26 cellular contexts compared by ENCODE assay signal in the genomic region with DNA sequence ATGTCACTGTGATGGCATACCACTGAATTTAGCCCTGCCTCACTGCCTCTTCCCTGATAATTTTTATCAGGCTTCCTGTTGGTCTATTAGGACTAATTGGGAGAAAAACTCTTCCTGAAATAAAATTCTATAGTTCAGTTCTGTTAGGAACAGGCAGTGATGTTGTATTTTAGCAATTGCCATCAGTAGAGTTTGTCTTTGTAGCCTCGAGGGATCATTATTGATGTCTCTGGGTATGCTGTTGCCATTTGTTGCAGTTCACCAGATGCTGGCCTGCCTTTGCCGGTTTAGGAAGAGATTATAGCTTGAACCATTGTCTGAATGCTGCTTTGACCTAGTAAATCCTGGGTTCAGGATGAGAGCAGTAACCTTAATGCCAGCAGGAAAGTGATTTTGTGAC. TPM values are rescaled to one million over a fixed set of nuclear protein-coding genes. Genes with fewer than 3 reads are reported as not detected.
A peak's percentile ranks its signal among the peaks of the same experiment; 100 is the strongest.
DNase-seq lines count a peak whose midpoint lies in the region; ATAC-seq lines count a peak whose summit lies in the region.
"Had no signal": no experiment of that assay in that cellular context is flagged by ENCODE, and none has a peak within 500 bp of the region (broad histone marks: within the 10 kb centered on the region; RNA-seq: fewer than 3 reads in every experiment).

No MANE protein-coding gene starts in this region.

- DNase-seq in activated CD4-positive, alpha-beta T cell treated with anti-CD3 and anti-CD28 coated beads, Interleukin-2, amount 10 ng/mL, durations not matched to agents 24 days and 14 days, result no peak
- no peak for DNase-seq in activated CD4-positive, alpha-beta T cell treated with anti-CD3 and anti-CD28 coated beads, Interleukin-2, amount 50 U/mL, for 4 hours
- peak; percentile 27 for DNase-seq in NCI-H82 treated with DMSO at 0.1 percent for 48 hours (lab: John Stamatoyannopoulos, UW; ENCODE audit: unreplicated experiment)
- no peak for DNase-seq in effector memory CD8-positive, alpha-beta T cell
- DNase-seq in stimulated activated effector memory CD8-positive, alpha-beta T cell treated with anti-CD3 and anti-CD28 coated beads, Interleukin-12 subunit alpha, Interleukin-12 subunit beta, amount 100 ng/mL, for 72 hours (ENCODE audit: low spot score in 2 of 2), result no peak
- DNase-seq in NCI-H1930 (lab: John Stamatoyannopoulos, UW), result no peak
- no peak for DNase-seq in EL
- DNase-seq in activated CD4-positive, alpha-beta T cell treated with anti-CD3 and anti-CD28 coated beads, Interleukin-2, amount 50 U/mL, for 1 hour, result no peak
- DNase-seq: 8988T; activated CD4-positive, alpha-beta T cell treated with anti-CD3 and anti-CD28 coated beads for 36 hours; activated T-cell treated with anti-CD3 and anti-CD28 coated beads, Interleukin-2, amount 50 U/mL, for 72 hours; adrenal gland; body of pancreas; endodermal cell; head of caudate nucleus; midbrain; naive B cell; NCI-H1092; NCI-H2029; NCI-H524; OCI-M1; stimulated activated CD4-positive, alpha-beta T cell treated with anti-CD3 and anti-CD28 coated beads, Interleukin-4, amount 100 ng/mL, for 24 hours; trophoblast cell had no signal

- H3K9me3 Mint-ChIP-seq in activated CD4-positive, alpha-beta T cell treated with anti-CD3 and anti-CD28 coated beads, Interleukin-2, amount 10 ng/mL, durations not matched to agents 24 days and 14 days, result no peaks in the 10 kb centered on the region
- no peaks in the 10 kb centered on the region for H3K9me3 Mint-ChIP-seq in effector memory CD8-positive, alpha-beta T cell
- H3K9me3 Mint-ChIP-seq in stimulated activated effector memory CD8-positive, alpha-beta T cell treated with anti-CD3 and anti-CD28 coated beads, Interleukin-12 subunit alpha, Interleukin-12 subunit beta, amount 100 ng/mL, for 72 hours, result no peaks in the 10 kb centered on the region
- H3K9me3 Mint-ChIP-seq: activated T-cell treated with anti-CD3 and anti-CD28 coated beads, Interleukin-2, amount 50 U/mL, for 72 hours; dendritic cell treated with granulocyte-macrophage colony-stimulating factor and Interleukin-4, amounts not matched to agents 40 ng/mL and 50 ng/mL, for 4 days; endodermal cell; naive B cell had no signal

- H3K27me3 Mint-ChIP-seq in activated CD4-positive, alpha-beta T cell treated with anti-CD3 and anti-CD28 coated beads, Interleukin-2, amount 10 ng/mL, durations not matched to agents 24 days and 14 days, result no peaks in the 10 kb centered on the region
- no peaks in the 10 kb centered on the region for H3K27me3 Mint-ChIP-seq in effector memory CD8-positive, alpha-beta T cell
- H3K27me3 Mint-ChIP-seq: activated CD4-positive, alpha-beta T cell treated with anti-CD3 and anti-CD28 coated beads for 36 hours; dendritic cell treated with granulocyte-macrophage colony-stimulating factor and Interleukin-4, amounts not matched to agents 40 ng/mL and 50 ng/mL, for 4 days; naive B cell had no signal

- H3K27ac Mint-ChIP-seq in activated CD4-positive, alpha-beta T cell treated with anti-CD3 and anti-CD28 coated beads, Interleukin-2, amount 10 ng/mL, durations not matched to agents 24 days and 14 days, result peak overlapping the region; percentile 24
- H3K27ac Mint-ChIP-seq in effector memory CD8-positive, alpha-beta T cell, result peak overlapping the region; percentile 46 to 73
- H3K27ac Mint-ChIP-seq in stimulated activated effector memory CD8-positive, alpha-beta T cell treated with anti-CD3 and anti-CD28 coated beads, Interleukin-12 subunit alpha, Interleukin-12 subunit beta, amount 100 ng/mL, for 72 hours, result peak overlapping the region; percentile 30
- H3K27ac Mint-ChIP-seq: activated CD4-positive, alpha-beta T cell treated with anti-CD3 and anti-CD28 coated beads for 36 hours; dendritic cell treated with granulocyte-macrophage colony-stimulating factor and Interleukin-4, amounts not matched to agents 40 ng/mL and 50 ng/mL, for 4 days; endodermal cell had no signal

- peaks cover 22% of the 10 kb centered on the region for H3K36me3 Mint-ChIP-seq in activated CD4-positive, alpha-beta T cell treated with anti-CD3 and anti-CD28 coated beads, Interleukin-2, amount 10 ng/mL, durations not matched to agents 24 days and 14 days (ENCODE audit: low read depth)
- H3K36me3 Mint-ChIP-seq in effector memory CD8-positive, alpha-beta T cell (ENCODE audit: insufficient read depth), result peaks cover 24% of the 10 kb centered on the region
- H3K36me3 Mint-ChIP-seq in stimulated activated effector memory CD8-positive, alpha-beta T cell treated with anti-CD3 and anti-CD28 coated beads, Interleukin-12 subunit alpha, Interleukin-12 subunit beta, amount 100 ng/mL, for 72 hours, result peaks cover 55% of the 10 kb centered on the region
- H3K36me3 Mint-ChIP-seq: naive B cell had no signal

- peaks cover 19% of the 10 kb centered on the region for H3K4me1 Mint-ChIP-seq in activated CD4-positive, alpha-beta T cell treated with anti-CD3 and anti-CD28 coated beads, Interleukin-2, amount 10 ng/mL, durations not matched to agents 24 days and 14 days
- peaks cover 33 to 60% of the 10 kb centered on the region in 2 donors for H3K4me1 Mint-ChIP-seq in effector memory CD8-positive, alpha-beta T cell (ENCODE audit: low read depth in 2 of 2)
- peaks cover 52% of the 10 kb centered on the region for H3K4me1 Mint-ChIP-seq in stimulated activated effector memory CD8-positive, alpha-beta T cell treated with anti-CD3 and anti-CD28 coated beads, Interleukin-12 subunit alpha, Interleukin-12 subunit beta, amount 100 ng/mL, for 72 hours

- no peak overlapping the region for H3K4me3 Mint-ChIP-seq in activated CD4-positive, alpha-beta T cell treated with anti-CD3 and anti-CD28 coated beads, Interleukin-2, amount 10 ng/mL, durations not matched to agents 24 days and 14 days
- peak overlapping the region in 1 of 2 donors; percentile 18 for H3K4me3 Mint-ChIP-seq in effector memory CD8-positive, alpha-beta T cell
- no peak overlapping the region for H3K4me3 Mint-ChIP-seq in stimulated activated effector memory CD8-positive, alpha-beta T cell treated with anti-CD3 and anti-CD28 coated beads, Interleukin-12 subunit alpha, Interleukin-12 subunit beta, amount 100 ng/mL, for 72 hours
- H3K4me3 Mint-ChIP-seq: activated CD4-positive, alpha-beta T cell treated with anti-CD3 and anti-CD28 coated beads for 36 hours; activated T-cell treated with anti-CD3 and anti-CD28 coated beads, Interleukin-2, amount 50 U/mL, for 72 hours; dendritic cell treated with granulocyte-macrophage colony-stimulating factor and Interleukin-4, amounts not matched to agents 40 ng/mL and 50 ng/mL, for 4 days; endodermal cell; naive B cell had no signal

- ATAC-seq in effector memory CD8-positive, alpha-beta T cell (replicated peaks), result no peak
- ATAC-seq in stimulated activated effector memory CD8-positive, alpha-beta T cell treated with anti-CD3 and anti-CD28 coated beads, Interleukin-12 subunit alpha, Interleukin-12 subunit beta, amount 100 ng/mL, for 72 hours, result no peak
- ATAC-seq: activated CD4-positive, alpha-beta T cell treated with anti-CD3 and anti-CD28 coated beads for 36 hours; activated T-cell treated with anti-CD3 and anti-CD28 coated beads, Interleukin-2, amount 50 U/mL, for 72 hours; body of pancreas; esophagus mucosa; K562 had no signal

- intact Hi-C loops in activated CD4-positive, alpha-beta T cell treated with anti-CD3 and anti-CD28 coated beads, Interleukin-2, amount 10 ng/mL, durations not matched to agents 24 days and 14 days (cut with micrococcal nuclease), result loop anchor here (5.0 kb wide), 1 partner anchor 38 kb away; no protein-coding TSS in a partner anchor

RNA-seq across cellular contexts. Expression of gene KDM2A, which starts 41.0 kb away (rescaled TPM):
- 102 and 103 TPM in 2 replicates for total RNA-seq in activated CD4-positive, alpha-beta T cell treated with anti-CD3 and anti-CD28 coated beads, Interleukin-2, amount 10 ng/mL, durations not matched to agents 24 days and 14 days
